25 cellular contexts compared by ENCODE assay signal in the genomic region with DNA sequence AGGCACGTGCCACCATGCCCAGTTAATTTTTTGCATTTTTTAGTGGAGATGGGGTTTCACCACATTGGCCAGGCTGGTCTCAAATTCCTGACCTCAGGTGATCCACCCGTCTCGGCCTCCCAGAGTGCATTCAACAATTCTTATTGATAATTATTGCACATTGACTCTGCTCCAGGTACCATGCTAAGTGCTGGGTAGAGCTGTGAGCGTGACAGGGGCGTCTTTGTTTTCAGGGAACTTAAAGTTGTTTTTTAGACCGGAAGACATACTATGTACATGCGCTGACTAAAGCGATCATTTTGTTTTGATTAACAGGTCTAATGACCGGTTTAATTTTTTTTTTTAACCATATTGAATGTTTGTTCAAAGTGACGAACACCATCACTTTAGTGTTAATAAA. TPM values are rescaled to one million over a fixed set of nuclear protein-coding genes. Genes with fewer than 3 reads are reported as not detected.
DNase-seq lines count a peak whose midpoint lies in the region; ATAC-seq and TF ChIP-seq lines count a peak whose summit lies in the region.
"Had no signal": no experiment of that assay in that cellular context is flagged by ENCODE, and none has a peak within 500 bp of the region (broad histone marks: within the 10 kb centered on the region; RNA-seq: fewer than 3 reads in every experiment).

No MANE protein-coding gene starts in this region.

- CTCF ChIA-PET in activated naive CD4-positive, alpha-beta T cell treated with anti-CD3 and anti-CD28 coated beads for 36 hours (lab: Charles Lee) = interaction anchor here (0.7 to 6.1 kb wide), 4 partner anchors 14 to 60 kb away, joined by 4 to 33 read pairs (median 9); no protein-coding TSS in a partner anchor

- H3K27me3 Mint-ChIP-seq in activated naive CD4-positive, alpha-beta T cell treated with anti-CD3 and anti-CD28 coated beads for 36 hours (ENCODE audit: low read depth) = no peaks in the 10 kb centered on the region
- no peaks in the 10 kb centered on the region for H3K27me3 Mint-ChIP-seq in T-helper 2 cell treated with Interferon-gamma antibody and Interleukin-4, amounts not matched to agents 5 μg/mL and 100 μg/mL, for 36 hours (ENCODE audit: low read depth)
- no peaks in the 10 kb centered on the region for H3K27me3 Mint-ChIP-seq in activated naive CD8-positive, alpha-beta T cell treated with anti-CD3 and anti-CD28 coated beads, Interleukin-2, amount 50 U/mL, for 24 hours

- H3K9me3 ChIP-seq in spleen = no peaks in the 10 kb centered on the region
- H3K9me3 ChIP-seq: ascending aorta, HAP-1, Peyer's patch, prostate gland, sigmoid colon had no signal

- peak overlapping the region; percentile 96 for H3K27ac Mint-ChIP-seq in activated naive CD4-positive, alpha-beta T cell treated with anti-CD3 and anti-CD28 coated beads for 36 hours
- peak overlapping the region; percentile 68 for H3K27ac Mint-ChIP-seq in T-helper 2 cell treated with Interferon-gamma antibody and Interleukin-4, amounts not matched to agents 5 μg/mL and 100 μg/mL, for 36 hours
- peak overlapping the region; percentile 100 for H3K27ac Mint-ChIP-seq in activated naive CD8-positive, alpha-beta T cell treated with anti-CD3 and anti-CD28 coated beads, Interleukin-2, amount 50 U/mL, for 24 hours
- H3K27ac Mint-ChIP-seq: type B pancreatic cell had no signal

- peaks cover 0 to 3% (median 0%) of the 10 kb centered on the region in 7 donors for H3K27me3 ChIP-seq in spleen (replicated peaks in 1 of 7)
- H3K27me3 ChIP-seq: ascending aorta, Peyer's patch, sigmoid colon had no signal

- peaks cover 50% of the 10 kb centered on the region for H3K4me1 Mint-ChIP-seq in activated naive CD4-positive, alpha-beta T cell treated with anti-CD3 and anti-CD28 coated beads for 36 hours (ENCODE audit: low read depth)
- peaks cover 72% of the 10 kb centered on the region for H3K4me1 Mint-ChIP-seq in T-helper 2 cell treated with Interferon-gamma antibody and Interleukin-4, amounts not matched to agents 5 μg/mL and 100 μg/mL, for 36 hours (ENCODE audit: low read depth)
- peaks cover 67% of the 10 kb centered on the region for H3K4me1 Mint-ChIP-seq in activated naive CD8-positive, alpha-beta T cell treated with anti-CD3 and anti-CD28 coated beads, Interleukin-2, amount 50 U/mL, for 24 hours

- no peaks in the 10 kb centered on the region for H3K9me3 Mint-ChIP-seq in activated naive CD4-positive, alpha-beta T cell treated with anti-CD3 and anti-CD28 coated beads for 36 hours
- H3K9me3 Mint-ChIP-seq in T-helper 2 cell treated with Interferon-gamma antibody and Interleukin-4, amounts not matched to agents 5 μg/mL and 100 μg/mL, for 36 hours = no peaks in the 10 kb centered on the region
- no peaks in the 10 kb centered on the region for H3K9me3 Mint-ChIP-seq in activated naive CD8-positive, alpha-beta T cell treated with anti-CD3 and anti-CD28 coated beads, Interleukin-2, amount 50 U/mL, for 24 hours
- H3K9me3 Mint-ChIP-seq: type B pancreatic cell had no signal

- no peak for TF ChIP-seq CTCF in spleen (IDR thresholded peaks at IDR 0.05 in 8 of 11, conservative IDR thresholded peaks at IDR 0.05 in 3 of 11)

- peak overlapping the region; percentile 79 for H3K4me3 Mint-ChIP-seq in activated naive CD4-positive, alpha-beta T cell treated with anti-CD3 and anti-CD28 coated beads for 36 hours
- H3K4me3 Mint-ChIP-seq in T-helper 2 cell treated with Interferon-gamma antibody and Interleukin-4, amounts not matched to agents 5 μg/mL and 100 μg/mL, for 36 hours = peak overlapping the region; percentile 93
- H3K4me3 Mint-ChIP-seq in activated naive CD8-positive, alpha-beta T cell treated with anti-CD3 and anti-CD28 coated beads, Interleukin-2, amount 50 U/mL, for 24 hours = peak overlapping the region; percentile 98
- H3K4me3 Mint-ChIP-seq: type B pancreatic cell had no signal

- no peak for DNase-seq in activated naive CD4-positive, alpha-beta T cell treated with anti-CD3 and anti-CD28 coated beads for 36 hours
- DNase-seq in activated naive CD4-positive, alpha-beta T cell treated with anti-CD3 and anti-CD28 coated beads, Interleukin-2, amount 50 U/mL, for 16 hours = no peak
- no peak for DNase-seq in T-helper 2 cell treated with Interferon-gamma antibody and Interleukin-4, amounts not matched to agents 5 μg/mL and 100 μg/mL, for 36 hours (ENCODE audit: low spot score)
- DNase-seq in activated naive CD8-positive, alpha-beta T cell treated with anti-CD3 and anti-CD28 coated beads, Interleukin-2, amount 50 U/mL, for 24 hours = no peak
- no peak for DNase-seq in spleen
- DNase-seq in substantia nigra (lab: John Stamatoyannopoulos, UW) = no peak
- DNase-seq: activated CD4-positive, alpha-beta T cell treated with anti-CD3 and anti-CD28 coated beads, Interleukin-2, amount 50 U/mL, for 48 hours; activated gamma-delta T cell; caudate nucleus; DMS153; glutamatergic neuron; NCI-H524 treated with DMSO at 0.1 percent for 48 hours; NK-92 treated with Interleukin-12 subunit alpha and Interleukin-12 subunit beta, amount 100 ng/mL, for 24 hours; Peyer's patch; sigmoid colon; stimulated activated CD4-positive, alpha-beta T cell treated with anti-CD3 and anti-CD28 coated beads, Interleukin-15, amount 100 ng/mL, for 24 hours had no signal

- ATAC-seq in activated naive CD8-positive, alpha-beta T cell treated with anti-CD3 and anti-CD28 coated beads, Interleukin-2, amount 50 U/mL, for 24 hours = no peak
- ATAC-seq in HG02763 (IDR thresholded peaks at IDR 0.05; ENCODE audit: unreplicated experiment) (no peak), HG02870 (IDR thresholded peaks at IDR 0.05; ENCODE audit: unreplicated experiment) (no peak)

- H3K4me1 ChIP-seq in spleen = peaks cover 0 to 63% (median 6%) of the 10 kb centered on the region in 6 donors
- H3K4me1 ChIP-seq: ascending aorta, HAP-1, Peyer's patch, prostate gland, sigmoid colon had no signal

- H3K27ac ChIP-seq in spleen (peak overlapping the region in 5 of 8 donors; percentile 61 to 89 (median 83)), substantia nigra (ENCODE audit: low read depth, low read length, poor library complexity, severe bottlenecking) (no peak overlapping the region)
- H3K27ac ChIP-seq: ascending aorta, C4-2B, prostate gland, sigmoid colon had no signal

- intact Hi-C loops in activated naive CD4-positive, alpha-beta T cell treated with anti-CD3 and anti-CD28 coated beads for 36 hours (cut with micrococcal nuclease) = loop anchor here (10.0 kb wide), 1 partner anchor 639 kb away; the partner anchor contains the start of gene TADA1
- intact Hi-C loops in spleen (cut with DNase I; ENCODE audit: low total_unique reads) = no loop called here

- WGBS in spleen, 5 donors = 77 to 82% (median 77%) methylated on average over 10 of the region's 10 CpGs

- peaks cover 28% of the 10 kb centered on the region for H3K36me3 Mint-ChIP-seq in activated naive CD4-positive, alpha-beta T cell treated with anti-CD3 and anti-CD28 coated beads for 36 hours (ENCODE audit: low read depth)
- peaks cover 79% of the 10 kb centered on the region for H3K36me3 Mint-ChIP-seq in T-helper 2 cell treated with Interferon-gamma antibody and Interleukin-4, amounts not matched to agents 5 μg/mL and 100 μg/mL, for 36 hours (ENCODE audit: low read depth)
- H3K36me3 Mint-ChIP-seq in activated naive CD8-positive, alpha-beta T cell treated with anti-CD3 and anti-CD28 coated beads, Interleukin-2, amount 50 U/mL, for 24 hours (ENCODE audit: low read depth) = peaks cover 67% of the 10 kb centered on the region
- H3K36me3 Mint-ChIP-seq: type B pancreatic cell had no signal

- TF ChIP-seq POLR2A in spleen (IDR thresholded peaks at IDR 0.05) = no peak

- peak overlapping the region in 2 of 8 donors; percentile 44 to 69 for H3K4me3 ChIP-seq in spleen
- H3K4me3 ChIP-seq: ascending aorta, HAP-1, prostate gland, sigmoid colon had no signal

- no peaks in the 10 kb centered on the region for H3K36me3 ChIP-seq in spleen
- H3K36me3 ChIP-seq: ascending aorta, HAP-1, Peyer's patch, prostate gland, sigmoid colon had no signal

RNA-seq across cellular contexts. Expression of gene CD247, which starts 4.1 kb away (rescaled TPM):
- total RNA-seq in activated naive CD4-positive, alpha-beta T cell treated with anti-CD3 and anti-CD28 coated beads for 36 hours = 10 to 100 TPM; 73.5 to 78.3 TPM
- total RNA-seq in spleen = 10 to 100 TPM; 15.8 to 67.1 (median 37.7) TPM
- polyA plus RNA-seq in spleen = 10 to 100 TPM; 16.0 to 17.8 (median 16.3) TPM
- total RNA-seq: kidney epithelial cell, lung microvascular endothelial cell had no signal

RNA-seq across cellular contexts. Expression of gene CREG1, which starts 39.3 kb away (rescaled TPM):
- 10 to 100 TPM in 1 of 2 experiments, 1 to 10 TPM in 1; 9.6 to 10.7 TPM for total RNA-seq in activated naive CD4-positive, alpha-beta T cell treated with anti-CD3 and anti-CD28 coated beads for 36 hours
- 100 to 1,000 TPM; 121 to 364 (median 227) TPM for total RNA-seq in spleen
- polyA plus RNA-seq in spleen = 10 to 100 TPM; 40.8 to 74.8 (median 70.4) TPM

Comparison
In these comparisons a context has a peak if more than half of its experiments do, and no peak if none do; other contexts are left out.
1. RNA of gene CREG1, which starts 39.3 kb away (total RNA-seq): 121 to 364 TPM in spleen; 9.6 to 10.7 TPM in activated naive CD4-positive, alpha-beta T cell treated with anti-CD3 and anti-CD28 coated beads for 36 hours; every median in the first group is over 10 times any median in the second.
2. Peak in every context shown above with its lines, with median percentiles within 50 percentile points of each other: H3K27ac Mint-ChIP-seq and H3K4me3 Mint-ChIP-seq.